Comparison of ENCODE assay signal across 8 cellular contexts in the genomic region with DNA sequence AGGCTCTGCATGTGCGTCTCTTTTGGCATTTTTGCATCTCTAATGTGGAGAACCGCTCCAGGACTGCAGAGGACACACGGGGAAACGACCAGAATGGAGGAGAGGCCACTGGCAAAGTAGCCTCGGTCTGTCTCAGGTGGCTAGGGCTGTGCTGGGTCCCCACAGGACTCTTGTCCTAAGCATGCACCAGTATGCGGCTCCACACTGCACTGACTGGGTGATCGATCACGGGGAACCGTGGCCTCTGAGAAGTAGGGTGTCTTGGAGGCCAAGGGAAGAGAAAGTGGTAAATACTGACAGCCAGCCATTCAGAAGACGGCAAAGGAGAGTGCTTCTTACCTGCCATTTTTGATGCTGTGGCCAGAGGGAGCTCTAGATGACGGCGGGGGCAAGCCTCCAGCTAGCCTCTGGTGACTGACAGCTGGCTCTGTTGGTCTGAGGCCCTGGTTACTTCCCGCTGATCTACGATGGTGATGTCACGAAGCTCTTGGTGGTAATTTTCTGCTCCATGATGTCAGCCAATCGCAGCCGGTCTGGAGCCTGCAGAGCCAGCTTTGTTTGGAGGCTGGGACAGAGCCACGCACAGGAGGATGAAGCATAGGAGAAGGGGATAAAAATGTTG. TPM values are rescaled to one million over a fixed set of nuclear protein-coding genes. Genes with fewer than 3 reads are reported as not detected.
DNase-seq lines count a peak whose midpoint lies in the region; ATAC-seq and TF ChIP-seq lines count a peak whose summit lies in the region.
"Had no signal": no experiment of that assay in that cellular context is flagged by ENCODE, and none has a peak within 500 bp of the region (broad histone marks: within the 10 kb centered on the region; RNA-seq: fewer than 3 reads in every experiment).

No MANE protein-coding gene starts in this region.

- ATAC-seq in GM18508 (IDR thresholded peaks at IDR 0.05; ENCODE audit: insufficient read depth, unreplicated experiment) (peak; percentile 69), HG02981 (IDR thresholded peaks at IDR 0.05; ENCODE audit: unreplicated experiment) (peak; percentile 76), left colon (peak; percentile 76), GM18520 (IDR thresholded peaks at IDR 0.05; ENCODE audit: unreplicated experiment) (no peak)

- no peaks in the 10 kb centered on the region for H3K9me2 ChIP-seq in OCI-LY7 (ENCODE audit: insufficient read depth, low read length)

- no peak overlapping the region for H2AFZ ChIP-seq in OCI-LY7 (ENCODE audit: low read length)

- peaks cover 3% of the 10 kb centered on the region for H3K4me1 ChIP-seq in OCI-LY7 (ENCODE audit: insufficient read depth, low read length, poor library complexity, severe bottlenecking)

- H3K27ac ChIP-seq in OCI-LY7 (ENCODE audit: low read depth, low read length, poor library complexity, severe bottlenecking) = no peak overlapping the region
- H3K27ac ChIP-seq: SK-N-MC had no signal

- no TSS peak for BruUV-seq in OCI-LY7 (replicated peaks; lab: Mats Ljungman, UMichigan)

- DNase-seq in OCI-LY7 (ENCODE audit: low spot score) (peak; percentile 62), left colon (no peak), SKM-1 treated with dmso at 0.1 percent for 144 hours (lab: John Stamatoyannopoulos, UW; ENCODE audit: unreplicated experiment) (no peak), OCI-M2 (lab: John Stamatoyannopoulos, UW; ENCODE audit: unreplicated experiment) (no peak)

- no peaks in the 10 kb centered on the region for H4K20me1 ChIP-seq in OCI-LY7 (ENCODE audit: insufficient read depth, low read length)

- no peaks in the 10 kb centered on the region for H3K9me3 ChIP-seq in OCI-LY7 (ENCODE audit: low read length)

- TF ChIP-seq CTCF in OCI-LY7 (conservative IDR thresholded peaks at IDR 0.05; ENCODE audit: low read length) = peak; percentile 51; the same call in 1 of the 2 replicates

- no peak overlapping the region for H3K4me2 ChIP-seq in OCI-LY7 (ENCODE audit: low read length)

- no peak overlapping the region for H3K4me3 ChIP-seq in OCI-LY7 (ENCODE audit: low read depth, low read length, poor library complexity, severe bottlenecking)
- H3K4me3 ChIP-seq: SK-N-MC had no signal

- intact Hi-C loops in OCI-LY7 (cut with micrococcal nuclease; ENCODE audit: unreplicated experiment) = no loop called here
- intact Hi-C loops in left colon (cut with DNase I, micrococcal nuclease) = no loop called here

- H3K36me3 ChIP-seq in OCI-LY7 (ENCODE audit: insufficient read depth, low read length) = no peaks in the 10 kb centered on the region

- H3K79me2 ChIP-seq in OCI-LY7 (ENCODE audit: insufficient read depth, low read depth, low read length) = no peaks in the 10 kb centered on the region

- POLR2A ChIA-PET in OCI-LY7 (lab: Charles Lee) = interaction anchor here (1.8 kb wide), 1 partner anchor 9 kb away, joined by 5 read pairs; no protein-coding TSS in a partner anchor

- CTCF ChIA-PET in OCI-LY7 (lab: Charles Lee; ENCODE audit: unreplicated experiment) = interaction anchor here (0.7 to 1.4 kb wide), 3 partner anchors 11 to 33 kb away, joined by 3 read pairs; no protein-coding TSS in a partner anchor

RNA-seq across cellular contexts. Expression of a gene that starts 40.4 kb away (rescaled TPM):
- not detected in 2 replicates for total RNA-seq in OCI-LY7 (2014; rRNA removed; shearing (Covaris generic))
- total RNA-seq in OCI-LY7 (2022) = not detected in 2 replicates
- 10 to 100 TPM in 1 of 2 donors, 1 to 10 TPM in 1; 5.3 to 13.9 TPM for total RNA-seq in left colon

Comparison
In these comparisons a context has a peak if more than half of its experiments do, and no peak if none do; other contexts are left out.
1. RNA of a gene that starts 40.4 kb away (total RNA-seq): 5.3 to 13.9 TPM in left colon; not detected in OCI-LY7; every median in the first group is over 4 times any median in the second.